ENCODE assay signal across 8 cellular contexts in genomic region chr1:32965251-32965643, GRCh38. TPM values are rescaled to one million over a fixed set of nuclear protein-coding genes. Genes with fewer than 3 reads are reported as not detected.
DNase-seq lines count a peak whose midpoint lies in the region; ATAC-seq, FAIRE-seq and TF ChIP-seq lines count a peak whose summit lies in the region.

No MANE protein-coding gene starts in this region.

- POLR2A ChIA-PET in activated naive CD8-positive, alpha-beta T cell treated with anti-CD3 and anti-CD28 coated beads, Interleukin-2, amount 10 ng/mL, durations not matched to agents 7 days and 5 days (lab: Charles Lee), result interaction anchor here (0.6 to 3.3 kb wide), 12 partner anchors 11 to 162 kb away, joined by 3 to 36 read pairs (median 5); partner anchors contain the start of gene AZIN2
- POLR2A ChIA-PET in HepG2 (lab: Yijun Ruan, JAX), result interaction anchor here (0.6 to 2.8 kb wide), 22 partner anchors 7 to 169 kb away, joined by 3 to 26 read pairs (median 4); partner anchors contain the start of gene AZIN2

- WGBS in HepG2 (ENCODE audit: low lambda C conversion rate), result 70% methylated on average over 2 of the region's 2 CpGs

- H3K36me3 ChIP-seq in HepG2 (replicated peaks in 1 of 2; ENCODE audit: control insufficient read depth in 1 of 2, insufficient read depth in 2 of 2, low read length in 2 of 2) (no peaks in the 10 kb centered on the region), tibial artery (no peaks in the 10 kb centered on the region)

- H3K79me2 ChIP-seq in HepG2 (ENCODE audit: insufficient read depth, low read length), result peaks cover 32% of the 10 kb centered on the region

- no peak for FAIRE-seq in HepG2 (lab: Jason Lieb, UNC)

- no peaks in the 10 kb centered on the region for H3K36me3 Mint-ChIP-seq in activated T-cell treated with anti-CD3 and anti-CD28 coated beads, Interleukin-2, amount 50 U/mL, for 4 hours (ENCODE audit: insufficient read depth)
- H3K36me3 Mint-ChIP-seq in activated naive CD8-positive, alpha-beta T cell treated with anti-CD3 and anti-CD28 coated beads, Interleukin-2, amount 10 ng/mL, durations not matched to agents 7 days and 5 days, result peaks cover 4% of the 10 kb centered on the region

- H3K4me1 ChIP-seq in HepG2 (ENCODE audit: insufficient read depth, low read length) (peaks cover 18% of the 10 kb centered on the region), tibial artery (peaks cover 0 to 42% (median 16%) of the 10 kb centered on the region in 4 donors)

- intact Hi-C loops in HepG2 (cut with micrococcal nuclease; ENCODE audit: unreplicated experiment), result no loop called here
- intact Hi-C loops in tibial artery (cut with DNase I; ENCODE audit: low total_unique reads), result no loop called here

- H3K9me3 ChIP-seq in HepG2 (ENCODE audit: low read length), result no peaks in the 10 kb centered on the region
- H3K9me3 ChIP-seq in tibial artery, result no peaks in the 10 kb centered on the region

- peaks cover 2% of the 10 kb centered on the region for H3K27me3 Mint-ChIP-seq in activated T-cell treated with anti-CD3 and anti-CD28 coated beads, Interleukin-2, amount 50 U/mL, for 4 hours (ENCODE audit: low read depth)
- H3K27me3 Mint-ChIP-seq in activated naive CD8-positive, alpha-beta T cell treated with anti-CD3 and anti-CD28 coated beads, Interleukin-2, amount 10 ng/mL, durations not matched to agents 7 days and 5 days, result peaks cover 15% of the 10 kb centered on the region

- H4K20me1 ChIP-seq in HepG2 (ENCODE audit: insufficient read depth, low read length), result peaks cover 8% of the 10 kb centered on the region; the same call in 1 of the 2 replicates

- BruUV-seq in HepG2 (replicated peaks; lab: Mats Ljungman, UMichigan), result no TSS peak

- TF ChIP-seq EP300 in HepG2 (IDR thresholded peaks at IDR 0.05; ENCODE audit: low read depth in 2 of 2, low read length in 2 of 2) (no peak), HepG2 (CRISPR knock-in tag; IDR thresholded peaks at IDR 0.05; ENCODE audit: borderline replicate concordance) (no peak)

- H3K27me3 ChIP-seq in HepG2 (ENCODE audit: control insufficient read depth in 1 of 2, insufficient read depth in 2 of 2, low read length in 2 of 2) (peaks cover 0 to 2% of the 10 kb centered on the region in 2 experiments; a peak in 1 of 5 replicates), tibial artery (no peaks in the 10 kb centered on the region)

- peaks cover 41% of the 10 kb centered on the region for H3K4me1 Mint-ChIP-seq in activated T-cell treated with anti-CD3 and anti-CD28 coated beads, Interleukin-2, amount 50 U/mL, for 4 hours (ENCODE audit: low read depth)
- peaks cover 25% of the 10 kb centered on the region for H3K4me1 Mint-ChIP-seq in activated naive CD8-positive, alpha-beta T cell treated with anti-CD3 and anti-CD28 coated beads, Interleukin-2, amount 10 ng/mL, durations not matched to agents 7 days and 5 days

- no peak for TF ChIP-seq POLR2A in HepG2 (IDR thresholded peaks at IDR 0.05; ENCODE audit: insufficient read depth in 1 of 2, low read depth in 2 of 2, low read length in 2 of 2)

- no peak for TF ChIP-seq RAD21 in HepG2 (CRISPR knock-in tag; IDR thresholded peaks at IDR 0.05)

- H3K27ac ChIP-seq in HepG2 (ENCODE audit: extremely low read length, insufficient read depth, low read length), result no peak overlapping the region
- peak overlapping the region; percentile 91 to 95 for H3K27ac ChIP-seq in tibial artery

- in situ Hi-C loops in HepG2 (cut with HindIII; ENCODE audit: extremely low pct_ligation_motif_present, low pct_unique_long_range_greater_than_20kb), result no loop called here

- no peaks in the 10 kb centered on the region for H3K9me3 Mint-ChIP-seq in activated T-cell treated with anti-CD3 and anti-CD28 coated beads, Interleukin-2, amount 50 U/mL, for 4 hours
- H3K9me3 Mint-ChIP-seq in activated naive CD8-positive, alpha-beta T cell treated with anti-CD3 and anti-CD28 coated beads, Interleukin-2, amount 10 ng/mL, durations not matched to agents 7 days and 5 days, result no peaks in the 10 kb centered on the region

- TF ChIP-seq CTCF in HepG2 (CRISPR knock-in tag; IDR thresholded peaks at IDR 0.05) (no peak), tibial artery (IDR thresholded peaks at IDR 0.05) (no peak)

- no peak overlapping the region for H3K9ac ChIP-seq in HepG2 (ENCODE audit: insufficient read depth, low read depth, low read length)

- H3K4me3 Mint-ChIP-seq in activated T-cell treated with anti-CD3 and anti-CD28 coated beads, Interleukin-2, amount 50 U/mL, for 4 hours, result peak overlapping the region; percentile 77
- peak overlapping the region; percentile 83 for H3K4me3 Mint-ChIP-seq in activated naive CD8-positive, alpha-beta T cell treated with anti-CD3 and anti-CD28 coated beads, Interleukin-2, amount 10 ng/mL, durations not matched to agents 7 days and 5 days

- CTCF ChIA-PET in HepG2 (lab: Yijun Ruan, JAX; ENCODE audit: low intra/inter-chr PET ratio, low total read pairs), result no interaction called here

- DNase-seq in activated T-cell treated with anti-CD3 and anti-CD28 coated beads, Interleukin-2, amount 50 U/mL, for 4 hours, result no peak
- DNase-seq in activated T-cell treated with anti-CD3 and anti-CD28 coated beads, Interleukin-2, amount 50 U/mL, for 1 hour, result no peak
- no peak for DNase-seq in activated naive CD8-positive, alpha-beta T cell treated with anti-CD3 and anti-CD28 coated beads, Interleukin-2, amount 10 ng/mL, durations not matched to agents 7 days and 5 days
- DNase-seq in HepG2 (ENCODE audit: low spot score), result no peak
- DNase-seq in tibial artery, result peak in 1 of 2 donors; percentile 13
- no peak for DNase-seq in NOMO-1 treated with dmso at 0.1 percent for 144 hours (lab: John Stamatoyannopoulos, UW; ENCODE audit: unreplicated experiment)
- no peak for DNase-seq in kidney glomerular epithelial cell (lab: John Stamatoyannopoulos, UW)

- H3K27ac Mint-ChIP-seq in activated naive CD8-positive, alpha-beta T cell treated with anti-CD3 and anti-CD28 coated beads, Interleukin-2, amount 10 ng/mL, durations not matched to agents 7 days and 5 days, result peak overlapping the region; percentile 85

- H3K4me2 ChIP-seq in HepG2 (ENCODE audit: low read depth, low read length), result peak overlapping the region; percentile 77

- no peak for ATAC-seq in activated T-cell treated with anti-CD3 and anti-CD28 coated beads, Interleukin-2, amount 50 U/mL, for 4 hours
- ATAC-seq in activated naive CD8-positive, alpha-beta T cell treated with anti-CD3 and anti-CD28 coated beads, Interleukin-2, amount 10 ng/mL, durations not matched to agents 7 days and 5 days (ENCODE audit: low read depth), result no peak
- ATAC-seq in HepG2, result no peak
- ATAC-seq in HG02571 (IDR thresholded peaks at IDR 0.05; ENCODE audit: unreplicated experiment), result no peak

- no peak overlapping the region for H2AFZ ChIP-seq in HepG2 (ENCODE audit: low read length)

- peak overlapping the region; percentile 64 to 97 (median 90); a peak in 5 of 6 replicates for H3K4me3 ChIP-seq in HepG2 (replicated peaks in 1 of 3; ENCODE audit: insufficient read depth in 1 of 3, low read depth in 2 of 3, low read length in 3 of 3)
- peak overlapping the region; percentile 82 to 95 for H3K4me3 ChIP-seq in tibial artery

TF ChIP-seq in HepG2, 621 proteins besides CTCF, POLR2A, EP300 and RAD21:
- TF ChIP-seq ZNF670 (CRISPR knock-in tag; IDR thresholded peaks at IDR 0.05; ENCODE audit: borderline replicate concordance) (0 out of 2 replicates have a peak, but pooled peaks have one; percentile 66), ZSCAN12 (CRISPR knock-in tag; IDR thresholded peaks at IDR 0.05) (no peak)

RNA-seq across cellular contexts. Expression of gene RNF19B, which starts 0.6 kb away (rescaled TPM):
- 10 to 100 TPM; 21.4 to 32.9 (median 23.9) TPM for total RNA-seq in activated T-cell treated with anti-CD3 and anti-CD28 coated beads, Interleukin-2, amount 50 U/mL, for 4 hours
- 10 to 100 TPM; 21.6 to 22.4 TPM for total RNA-seq in activated naive CD8-positive, alpha-beta T cell treated with anti-CD3 and anti-CD28 coated beads, Interleukin-2, amount 10 ng/mL, durations not matched to agents 7 days and 5 days
- 15.3 and 16.3 TPM in 2 replicates for total RNA-seq in HepG2 (2016; rRNA removed; fragmentation: Illumina TruSeq; extraction: Trizol)
- total RNA-seq in HepG2 (2016; cell fraction: cytosol; rRNA removed; fragmentation: Illumina TruSeq; extraction: Trizol; ENCODE audit: low read depth), result 14.7 and 15.7 TPM in 2 replicates
- total RNA-seq in HepG2 (2016; cell fraction: insoluble cytoplasmic fraction; rRNA removed; fragmentation: Illumina TruSeq; extraction: Trizol), result 14.5 and 14.7 TPM in 2 replicates
- 22.4 and 23.5 TPM in 2 replicates for total RNA-seq in HepG2 (2016; cell fraction: membrane; rRNA removed; fragmentation: Illumina TruSeq; extraction: Trizol)
- total RNA-seq in HepG2 (2016; cell fraction: nucleus; rRNA removed; fragmentation: Illumina TruSeq; extraction: Trizol), result 7.6 and 10.7 TPM in 2 replicates
- 20.9 and 22.5 TPM in 2 replicates for polyA plus RNA-seq in HepG2 (2011; rRNA removed)
- polyA plus RNA-seq in HepG2 (2011; cell fraction: cytosol; rRNA removed), result 20.2 and 22.7 TPM in 2 replicates
- polyA plus RNA-seq in HepG2 (2011; cell fraction: nucleus; rRNA removed), result 11.4 and 11.8 TPM in 2 replicates
- polyA plus RNA-seq in HepG2 (2012), result 10.1 and 14.4 TPM in 2 replicates
- 9.8 and 10.0 TPM in 2 replicates for polyA plus RNA-seq in HepG2 (2016; cell fraction: cytosol; fragmentation: Illumina TruSeq; extraction: Trizol; ENCODE audit: low read depth)
- 17.6 and 20.6 TPM in 2 replicates for polyA plus RNA-seq in HepG2 (2016; cell fraction: insoluble cytoplasmic fraction; fragmentation: Illumina TruSeq; extraction: Trizol; ENCODE audit: low read depth)
- polyA plus RNA-seq in HepG2 (2016; cell fraction: membrane; fragmentation: Illumina TruSeq; extraction: Trizol; ENCODE audit: low read depth), result 19.3 and 20.2 TPM in 2 replicates
- polyA plus RNA-seq in HepG2 (2016; cell fraction: nucleus; fragmentation: Illumina TruSeq; extraction: Trizol; ENCODE audit: insufficient read depth, low read depth), result 13.4 and 15.4 TPM in 2 replicates
- 14.9 and 40.6 TPM in 2 replicates for polyA minus RNA-seq in HepG2 (2011; rRNA and poly(A)+ RNA removed; ENCODE audit: low replicate concordance)
- 18.2 and 22.4 TPM in 2 replicates for polyA minus RNA-seq in HepG2 (2011; cell fraction: cytosol; rRNA and poly(A)+ RNA removed)
- polyA minus RNA-seq in HepG2 (2011; cell fraction: nucleus; rRNA and poly(A)+ RNA removed), result 13.1 and 17.9 TPM in 2 replicates
